Comparison of ENCODE assay signal across 8 cellular contexts in the genomic region with DNA sequence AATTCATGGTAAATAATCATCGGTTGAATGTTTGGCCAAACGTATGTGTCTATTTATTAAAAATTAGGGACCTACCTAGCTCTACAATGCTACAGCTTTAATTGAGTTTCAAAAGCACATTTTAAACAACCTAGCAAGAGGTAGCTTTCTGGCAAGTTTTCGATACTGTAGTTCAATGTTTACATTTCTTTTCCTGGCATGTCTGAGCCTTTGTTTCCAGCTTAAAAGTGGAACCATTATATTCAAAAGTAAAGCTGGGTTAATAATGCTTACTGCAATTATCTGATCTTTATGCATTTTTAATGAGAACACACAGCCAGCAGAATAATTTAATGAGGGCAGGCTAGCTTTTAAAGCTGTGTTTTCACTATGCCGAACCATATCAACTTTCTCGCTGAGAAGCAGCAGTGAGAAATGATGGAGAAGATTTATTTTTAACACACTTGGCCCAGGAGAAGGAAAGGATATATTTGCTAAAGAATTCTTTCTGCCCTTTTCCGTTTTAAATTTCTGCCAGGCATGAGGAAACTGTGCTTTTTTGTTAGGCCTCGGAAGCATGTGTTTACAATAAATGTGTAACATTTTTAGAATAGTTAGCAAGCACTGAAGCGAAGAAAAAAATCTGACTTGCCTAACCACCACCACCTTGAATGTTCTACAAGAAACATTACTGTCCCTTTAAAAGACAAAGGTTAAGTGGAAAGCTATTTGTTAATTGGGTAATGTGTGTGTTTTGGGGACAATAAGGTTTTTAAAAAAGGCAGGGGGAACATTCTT. TPM values are rescaled to one million over a fixed set of nuclear protein-coding genes. Genes with fewer than 3 reads are reported as not detected.
DNase-seq lines count a peak whose midpoint lies in the region; ATAC-seq, FAIRE-seq and TF ChIP-seq lines count a peak whose summit lies in the region.

No MANE protein-coding gene starts in this region.

- peak overlapping the region; percentile 71 to 79 for H3K4me2 ChIP-seq in H1 (ENCODE audit: insufficient read depth in 1 of 2, low read depth in 2 of 2, low read length in 2 of 2)

- POLR2A ChIA-PET in H1 (lab: Charles Lee; ENCODE audit: partially characterized antibody) = interaction anchor here (0.6 kb wide), 1 partner anchor 58 kb away, joined by 3 read pairs; no protein-coding TSS in a partner anchor

- peaks cover 3% of the 10 kb centered on the region; the same call in 1 of the 2 replicates for H3K23me2 ChIP-seq in H1 (ENCODE audit: low read depth, low read length)

- no peak overlapping the region for H3K9ac ChIP-seq in H1 (replicated peaks in 1 of 4; ENCODE audit: extremely low read depth in 1 of 4, low read depth in 3 of 4, low read length in 3 of 4)

- H2BK20ac ChIP-seq in H1 (ENCODE audit: low read length) = no peak overlapping the region

- peak; percentile 62 for DNase-seq in DMS79 treated with DMSO at 0.1 percent for 48 hours (lab: John Stamatoyannopoulos, UW)
- no peak for DNase-seq in DMS79 (lab: John Stamatoyannopoulos, UW)
- peak; percentile 86 for DNase-seq in NCI-H69 (lab: John Stamatoyannopoulos, UW)
- no peak for DNase-seq in H1 (ENCODE audit: low read depth in 1 of 2, low spot score in 2 of 2)
- no peak for DNase-seq in COLO829 (ENCODE audit: low spot score)
- DNase-seq in GF-D8 (lab: John Stamatoyannopoulos, UW) = no peak

- 63% methylated on average over 8 of the region's 8 CpGs; no CpG with 5 or more reads in 1 of the 2 experiments for WGBS in H1 (ENCODE audit: extremely low coverage in 1 of 2, insufficient coverage in 1 of 2, insufficient read length in 1 of 2, insufficient replicate concordance in 2 of 2, low coverage in 1 of 2, low lambda C conversion rate in 2 of 2, missing lambda C conversion rate in 1 of 2), 2 experiments

- H2BK12ac ChIP-seq in H1 (ENCODE audit: low read depth, low read length) = no peak overlapping the region

- FAIRE-seq in H1 (lab: Jason Lieb, UNC) = no peak

- no peaks in the 10 kb centered on the region for H3K79me1 ChIP-seq in H1 (ENCODE audit: low read depth, low read length)

- no peak overlapping the region for H4K91ac ChIP-seq in H1 (replicated peaks; ENCODE audit: insufficient read length, low read length)

- H3K27me3 ChIP-seq in H1 (replicated peaks in 1 of 4; ENCODE audit: control insufficient read depth in 3 of 4, extremely low read depth in 1 of 4, insufficient read depth in 3 of 4, low read length in 3 of 4) = peaks cover 22 to 54% (median 43%) of the 10 kb centered on the region in 4 experiments
- no peaks in the 10 kb centered on the region for H3K27me3 ChIP-seq in neuron (ENCODE audit: insufficient read depth, low read length)

- ATAC-seq in HG03571 (IDR thresholded peaks at IDR 0.05; ENCODE audit: unreplicated experiment) = no peak

- H3K4me1 ChIP-seq in H1 (replicated peaks in 1 of 4; ENCODE audit: control insufficient read depth in 3 of 4, insufficient read depth in 4 of 4, low read length in 3 of 4) (peaks cover 1 to 18% (median 9%) of the 10 kb centered on the region in 4 experiments; a peak in 6 of 7 replicates), neuron (ENCODE audit: insufficient read depth, low read length) (peaks cover 45% of the 10 kb centered on the region)

- H3K23ac ChIP-seq in H1 (ENCODE audit: insufficient read length) = no peak overlapping the region

- no peak for TF ChIP-seq EP300 in H1 (IDR thresholded peaks at IDR 0.05; ENCODE audit: borderline replicate concordance in 1 of 2, low read depth in 2 of 2, low read length in 2 of 2)

- H4K8ac ChIP-seq in H1 (ENCODE audit: extremely low read depth, insufficient read depth, low read length) = no peak overlapping the region

- no peak overlapping the region for H2BK15ac ChIP-seq in H1 (ENCODE audit: low read length)

- H2AFZ ChIP-seq in H1 (ENCODE audit: low read length) = no peak overlapping the region
- H2AFZ ChIP-seq in neuron (ENCODE audit: low read depth, low read length) = peak overlapping the region; percentile 30

- H3K79me2 ChIP-seq in H1 (ENCODE audit: control insufficient read depth in 1 of 2, insufficient read depth in 2 of 2, low read length in 2 of 2) = no peaks in the 10 kb centered on the region

- TF ChIP-seq POLR2A in H1 (IDR thresholded peaks at IDR 0.05; ENCODE audit: control extremely low read depth in 1 of 2, low read depth in 2 of 2, low read length in 2 of 2) = no peak

- H2BK120ac ChIP-seq in H1 (replicated peaks; ENCODE audit: low read depth, low read length) = no peak overlapping the region

- no peak overlapping the region for H3K14ac ChIP-seq in H1 (ENCODE audit: insufficient read length)

- H2BK5ac ChIP-seq in H1 (ENCODE audit: low read depth, low read length) = no peak overlapping the region

- CTCF ChIA-PET in H1 (lab: Charles Lee; ENCODE audit: partially characterized antibody) = interaction anchor here (0.5 to 5.0 kb wide), 10 partner anchors 9 to 747 kb away, joined by 3 to 25 read pairs (median 6); no protein-coding TSS in a partner anchor

- H3K36me3 ChIP-seq in H1 (ENCODE audit: control insufficient read depth in 2 of 4, insufficient read depth in 4 of 4, low read length in 3 of 4) = no peaks in the 10 kb centered on the region
- no peaks in the 10 kb centered on the region for H3K36me3 ChIP-seq in neuron (ENCODE audit: insufficient read depth, low read length)

- H3K4ac ChIP-seq in H1 (replicated peaks; ENCODE audit: insufficient read length, low read depth, low read length) = no peak overlapping the region

- TF ChIP-seq CTCF in H1 (IDR thresholded peaks at IDR 0.05; ENCODE audit: control extremely low read depth in 1 of 3, insufficient read depth in 1 of 3, low read depth in 1 of 3, low read length in 3 of 3) = no peak

- H3K27ac ChIP-seq in H1 (ENCODE audit: low read depth, low read length) = no peak overlapping the region

- peak overlapping the region in 2 of 4 experiments; percentile 4 to 65; a peak in 3 of 8 replicates for H3K4me3 ChIP-seq in H1 (ENCODE audit: extremely low read depth in 1 of 4, insufficient read depth in 2 of 4, low read depth in 3 of 4, low read length in 4 of 4)
- peak overlapping the region; percentile 81 for H3K4me3 ChIP-seq in neuron (ENCODE audit: low read length)

- H4K5ac ChIP-seq in H1 (ENCODE audit: insufficient read length, low read depth, low read length) = no peak overlapping the region

- peaks cover 10 to 16% of the 10 kb centered on the region in 2 experiments for H4K20me1 ChIP-seq in H1 (replicated peaks in 1 of 2; ENCODE audit: control insufficient read depth in 1 of 2, insufficient read depth in 2 of 2, low read length in 2 of 2)

- no peak overlapping the region for H3K56ac ChIP-seq in H1 (replicated peaks; ENCODE audit: insufficient read length, low read depth, low read length)

- H3K18ac ChIP-seq in H1 (ENCODE audit: extremely low read depth, low read length) = no peak overlapping the region

- no peak overlapping the region for H2AK5ac ChIP-seq in H1 (ENCODE audit: low read depth, low read length)

- TF ChIP-seq RAD21 in H1 (IDR thresholded peaks at IDR 0.05 in 1 of 2, conservative IDR thresholded peaks at IDR 0.05 in 1 of 2; ENCODE audit: low read depth in 2 of 2, low read length in 2 of 2) = no peak

- H3K9me3 ChIP-seq in H1 (ENCODE audit: insufficient read depth in 2 of 2, low read depth in 1 of 2, low read length in 1 of 2) (no peaks in the 10 kb centered on the region), neuron (ENCODE audit: low read length) (no peaks in the 10 kb centered on the region)

TF ChIP-seq in H1, 55 proteins besides CTCF, POLR2A, EP300 and RAD21:
- TF ChIP-seq SP2 (IDR thresholded peaks at IDR 0.05; ENCODE audit: low read length) = no peak
- TF ChIP-seq TCF12 (IDR thresholded peaks at IDR 0.05; ENCODE audit: low read depth, low read length) = no peak
- no peak for TF ChIP-seq SAP30 (IDR thresholded peaks at IDR 0.05; ENCODE audit: insufficient read depth, insufficient replicate concordance, low read length)

RNA-seq across cellular contexts. Expression of a gene that starts 1.0 kb away (rescaled TPM):
- total RNA-seq in H1 (2021; fragmentation: NEBNext Ultra II Directional; extraction: Animal tissue kit (Norgen Biotek cat#: 25700)) = 2.6 and 3.2 TPM in 2 replicates
- polyA plus RNA-seq in H1 (2011; rRNA removed) = 0.67 and 1.0 TPM in 2 replicates
- polyA plus RNA-seq in H1 (2011; cell fraction: cytosol; rRNA removed) = 1.4 TPM
- polyA plus RNA-seq in H1 (2011; cell fraction: nucleus; rRNA removed) = 3.2 TPM
- 1.0 to 2.2 TPM (median 1.4 TPM) in 4 replicates for polyA plus RNA-seq in H1 (2012, experiment 1 of 2)
- 0.76 TPM for polyA plus RNA-seq in H1 (2012, experiment 2 of 2)
- polyA plus RNA-seq in H1 (2013, experiment 1 of 2) = 2.4 TPM
- 2.2 TPM for polyA plus RNA-seq in H1 (2013, experiment 2 of 2)
- 7.9 and 10.9 TPM in 2 replicates for polyA minus RNA-seq in H1 (2011; rRNA and poly(A)+ RNA removed)
- polyA minus RNA-seq in H1 (2011; cell fraction: cytosol; rRNA and poly(A)+ RNA removed) = 1.9 TPM
- 4.6 TPM for polyA minus RNA-seq in H1 (2011; cell fraction: nucleus; rRNA and poly(A)+ RNA removed)

Comparison
In these comparisons a context has a peak if more than half of its experiments do, and no peak if none do; other contexts are left out.
1. DNase-seq: peak in DMS79 treated with DMSO at 0.1 percent for 48 hours (single experiment) and NCI-H69 (single experiment); none in DMS79 (single experiment), H1 (0 of 2), COLO829 (single experiment) and GF-D8 (single experiment).